Comparison of ENCODE assay signal across 8 cellular contexts in the genomic region with DNA sequence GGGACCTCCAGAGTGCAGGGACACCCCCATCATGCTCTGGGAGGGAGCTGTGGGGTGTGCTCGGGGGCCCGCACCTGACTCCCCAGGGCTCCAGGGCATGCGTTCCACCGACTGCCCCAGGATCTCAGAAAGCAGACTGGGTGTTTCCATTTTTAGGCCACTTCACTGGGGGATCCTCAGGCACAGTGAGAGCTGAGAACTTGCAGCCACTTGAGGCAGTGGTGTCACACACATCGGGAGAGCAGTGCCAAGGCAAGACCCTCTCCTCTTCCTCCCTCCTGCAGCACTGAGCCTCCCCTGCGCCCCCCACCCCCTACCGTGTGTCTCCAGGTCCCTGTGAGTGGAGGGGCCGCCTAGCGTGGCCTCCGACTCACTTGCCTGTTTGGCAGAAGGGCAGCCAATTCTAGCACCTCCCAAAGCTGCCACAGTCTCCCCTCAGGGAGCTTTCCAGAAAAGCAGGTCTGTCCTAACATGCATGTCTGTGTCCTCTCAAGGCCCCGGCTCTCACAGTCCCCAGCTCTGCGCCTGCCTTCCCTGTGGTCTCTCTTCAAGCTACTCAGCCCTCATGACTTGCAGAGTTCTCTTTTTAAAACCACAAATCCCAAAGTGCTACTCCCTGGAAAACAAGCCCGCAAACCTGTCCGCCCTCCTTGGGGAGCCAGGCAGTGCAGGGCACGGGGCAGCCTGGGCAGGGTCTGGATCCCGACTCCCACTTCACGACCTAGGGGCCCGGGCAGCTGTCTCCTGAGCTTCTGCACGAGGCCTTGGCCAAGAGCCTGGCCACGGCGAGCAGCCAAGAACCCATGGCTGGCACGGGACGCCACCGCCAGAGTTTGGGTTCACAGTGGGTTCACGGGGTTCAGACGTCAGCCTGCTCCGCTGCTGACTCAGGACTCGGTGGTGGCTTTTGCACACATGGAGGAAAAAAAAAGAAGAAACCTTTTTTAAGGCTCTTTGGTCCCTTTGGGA.
DNase-seq lines count a peak whose midpoint lies in the region; ATAC-seq and TF ChIP-seq lines count a peak whose summit lies in the region.

No MANE protein-coding gene starts in this region.

- peaks cover 54% of the 10 kb centered on the region for H3K4me1 ChIP-seq in rectal smooth muscle tissue (ENCODE audit: control insufficient read depth, insufficient read depth, low read length)

- H3K27ac Mint-ChIP-seq in T-helper 17 cell (peak overlapping the region; percentile 100), glutamatergic neuron (ENCODE audit: unreplicated experiment) (peak overlapping the region; percentile 49)

- DNase-seq in NCI-H82 (lab: John Stamatoyannopoulos, UW): peak; percentile 41
- no peak for DNase-seq in NCI-H82 treated with DMSO at 0.1 percent for 48 hours (lab: John Stamatoyannopoulos, UW; ENCODE audit: unreplicated experiment)
- DNase-seq in T-helper 17 cell: no peak
- no peak for DNase-seq in glutamatergic neuron
- no peak for DNase-seq in NCI-H1436 (lab: John Stamatoyannopoulos, UW)
- no peak for DNase-seq in activated CD4-positive, alpha-beta T cell treated with anti-CD3 and anti-CD28 coated beads for 48 hours
- DNase-seq in G401 (ENCODE audit: low spot score): no peak

- no peaks in the 10 kb centered on the region for H3K9me3 ChIP-seq in T-helper 17 cell (ENCODE audit: control insufficient read depth, low read length, poor library complexity, severe bottlenecking)

- H3K36me3 ChIP-seq in rectal smooth muscle tissue (ENCODE audit: control insufficient read depth, insufficient read depth, low read length): no peaks in the 10 kb centered on the region

- H3K27me3 ChIP-seq in rectal smooth muscle tissue (ENCODE audit: control insufficient read depth, insufficient read depth, low read length): no peaks in the 10 kb centered on the region

- H3K4me3 ChIP-seq in rectal smooth muscle tissue (ENCODE audit: low read length): peak overlapping the region; percentile 17

- H3K36me3 Mint-ChIP-seq in T-helper 17 cell (ENCODE audit: low read depth) (peaks cover 2% of the 10 kb centered on the region), glutamatergic neuron (ENCODE audit: unreplicated experiment) (no peaks in the 10 kb centered on the region)

- H3K27ac ChIP-seq in rectal smooth muscle tissue (ENCODE audit: low read depth, low read length): peak overlapping the region; percentile 81

- no peak overlapping the region for H3K9ac ChIP-seq in rectal smooth muscle tissue (ENCODE audit: low read length)

- no peak for TF ChIP-seq CTCF in glutamatergic neuron (IDR thresholded peaks at IDR 0.05; ENCODE audit: partially characterized antibody, unreplicated experiment)

- H3K4me3 Mint-ChIP-seq in T-helper 17 cell: no peak overlapping the region
- no peak overlapping the region for H3K4me3 Mint-ChIP-seq in glutamatergic neuron (ENCODE audit: unreplicated experiment)

- peaks cover 17% of the 10 kb centered on the region for H3K9me3 Mint-ChIP-seq in glutamatergic neuron (ENCODE audit: unreplicated experiment)

- no peak for ATAC-seq in T-helper 17 cell

- H3K4me1 Mint-ChIP-seq in T-helper 17 cell: peaks cover 75% of the 10 kb centered on the region
- peaks cover 76% of the 10 kb centered on the region for H3K4me1 Mint-ChIP-seq in glutamatergic neuron (ENCODE audit: low read depth, unreplicated experiment)

- H3K27me3 Mint-ChIP-seq in T-helper 17 cell: no peaks in the 10 kb centered on the region
- peaks cover 13% of the 10 kb centered on the region for H3K27me3 Mint-ChIP-seq in glutamatergic neuron (ENCODE audit: unreplicated experiment)

- in situ Hi-C loops in G401 (cut with HindIII; ENCODE audit: low sequenced_read_pairs): loop anchor here (5.0 kb wide), 1 partner anchor 190 kb away; no protein-coding TSS in a partner anchor
